1 cellular context compared by ENCODE assay signal in the genomic region with DNA sequence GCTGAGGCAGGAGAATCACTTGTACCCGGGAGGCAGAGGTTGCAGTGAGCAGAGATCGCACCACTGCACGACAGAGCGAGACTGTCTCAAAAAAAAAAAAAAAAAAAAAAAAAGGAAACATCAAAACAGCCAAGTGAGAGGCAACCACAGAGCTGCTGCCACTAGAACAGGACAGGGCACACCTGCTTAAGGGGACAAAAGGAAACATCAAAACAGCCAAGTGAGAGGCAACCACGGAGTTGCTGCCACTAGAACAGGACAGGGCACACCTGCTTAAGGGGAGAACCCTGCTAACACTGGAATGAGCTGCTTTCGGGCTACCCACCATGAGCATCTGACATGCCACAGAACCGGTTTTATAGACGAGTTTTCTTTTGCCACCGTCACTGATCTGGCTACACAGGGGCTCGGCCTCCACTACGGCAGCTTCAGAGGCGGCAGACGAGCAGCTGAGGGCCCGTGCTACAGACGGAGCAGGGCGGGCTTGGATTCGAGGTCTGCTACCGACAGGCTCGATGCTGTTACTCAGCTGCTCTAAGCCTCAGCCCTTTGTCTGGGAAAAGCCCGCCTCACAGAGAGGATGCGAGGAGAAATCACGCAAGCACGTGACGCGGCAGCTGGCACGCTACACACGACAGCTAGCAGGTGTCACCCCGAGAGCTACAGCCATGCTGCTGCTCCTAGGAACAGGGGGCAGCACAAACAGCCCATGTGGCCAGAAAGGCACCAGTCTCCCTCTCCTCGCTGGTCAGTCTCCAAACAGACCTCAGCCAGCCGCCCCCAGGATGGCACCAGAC.
TF ChIP-seq lines count a peak whose summit lies in the region.

No MANE protein-coding gene starts in this region.

TF ChIP-seq in GM12878, 131 proteins besides CTCF, POLR2A, EP300 and RAD21:
- no peak for TF ChIP-seq EED (IDR thresholded peaks at IDR 0.05; ENCODE audit: low read depth)
- no peak for TF ChIP-seq STAT1 (conservative IDR thresholded peaks at IDR 0.05)
- TF ChIP-seq, protein P1, sequence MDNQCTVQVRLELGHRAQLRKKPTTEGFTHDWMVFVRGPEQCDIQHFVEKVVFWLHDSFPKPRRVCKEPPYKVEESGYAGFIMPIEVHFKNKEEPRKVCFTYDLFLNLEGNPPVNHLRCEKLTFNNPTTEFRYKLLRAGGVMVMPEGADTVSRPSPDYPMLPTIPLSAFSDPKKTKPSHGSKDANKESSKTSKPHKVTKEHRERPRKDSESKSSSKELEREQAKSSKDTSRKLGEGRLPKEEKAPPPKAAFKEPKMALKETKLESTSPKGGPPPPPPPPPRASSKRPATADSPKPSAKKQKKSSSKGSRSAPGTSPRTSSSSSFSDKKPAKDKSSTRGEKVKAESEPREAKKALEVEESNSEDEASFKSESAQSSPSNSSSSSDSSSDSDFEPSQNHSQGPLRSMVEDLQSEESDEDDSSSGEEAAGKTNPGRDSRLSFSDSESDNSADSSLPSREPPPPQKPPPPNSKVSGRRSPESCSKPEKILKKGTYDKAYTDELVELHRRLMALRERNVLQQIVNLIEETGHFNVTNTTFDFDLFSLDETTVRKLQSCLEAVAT (IDR thresholded peaks at IDR 0.05): peak; percentile 31; the same call in 1 of the 2 replicates
- TF ChIP-seq POLR2AphosphoS2 (IDR thresholded peaks at IDR 0.05; ENCODE audit: low read depth, low read length): no peak; the same call in 1 of the 2 replicates
- no peak for TF ChIP-seq SREBF1 (IDR thresholded peaks at IDR 0.05; ENCODE audit: low read length)
- TF ChIP-seq, protein P2, sequence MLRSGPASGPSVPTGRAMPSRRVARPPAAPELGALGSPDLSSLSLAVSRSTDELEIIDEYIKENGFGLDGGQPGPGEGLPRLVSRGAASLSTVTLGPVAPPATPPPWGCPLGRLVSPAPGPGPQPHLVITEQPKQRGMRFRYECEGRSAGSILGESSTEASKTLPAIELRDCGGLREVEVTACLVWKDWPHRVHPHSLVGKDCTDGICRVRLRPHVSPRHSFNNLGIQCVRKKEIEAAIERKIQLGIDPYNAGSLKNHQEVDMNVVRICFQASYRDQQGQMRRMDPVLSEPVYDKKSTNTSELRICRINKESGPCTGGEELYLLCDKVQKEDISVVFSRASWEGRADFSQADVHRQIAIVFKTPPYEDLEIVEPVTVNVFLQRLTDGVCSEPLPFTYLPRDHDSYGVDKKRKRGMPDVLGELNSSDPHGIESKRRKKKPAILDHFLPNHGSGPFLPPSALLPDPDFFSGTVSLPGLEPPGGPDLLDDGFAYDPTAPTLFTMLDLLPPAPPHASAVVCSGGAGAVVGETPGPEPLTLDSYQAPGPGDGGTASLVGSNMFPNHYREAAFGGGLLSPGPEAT (IDR thresholded peaks at IDR 0.05; ENCODE audit: low read depth): no peak
- TF ChIP-seq JUND (IDR thresholded peaks at IDR 0.05; ENCODE audit: low read depth, low read length): no peak
- no peak for TF ChIP-seq ZNF384 (IDR thresholded peaks at IDR 0.05; ENCODE audit: borderline replicate concordance, low read depth, low read length)
- no peak for TF ChIP-seq MYC (IDR thresholded peaks at IDR 0.05; ENCODE audit: insufficient read depth, insufficient read length, insufficient replicate concordance, low read length, severe bottlenecking)
- TF ChIP-seq TCF7 (IDR thresholded peaks at IDR 0.05; ENCODE audit: borderline replicate concordance): no peak
- TF ChIP-seq NR2F1 (conservative IDR thresholded peaks at IDR 0.05): no peak
- peak; percentile 48; the same call in 1 of the 2 replicates for TF ChIP-seq POLR2AphosphoS5 (IDR thresholded peaks at IDR 0.05; ENCODE audit: low read length)
- no peak for TF ChIP-seq ZNF207 (IDR thresholded peaks at IDR 0.05; ENCODE audit: borderline replicate concordance)
- no peak for TF ChIP-seq SREBF2 (IDR thresholded peaks at IDR 0.05; ENCODE audit: low read length)
- TF ChIP-seq FOXK2 (IDR thresholded peaks at IDR 0.05): no peak
- TF ChIP-seq, protein P3, sequence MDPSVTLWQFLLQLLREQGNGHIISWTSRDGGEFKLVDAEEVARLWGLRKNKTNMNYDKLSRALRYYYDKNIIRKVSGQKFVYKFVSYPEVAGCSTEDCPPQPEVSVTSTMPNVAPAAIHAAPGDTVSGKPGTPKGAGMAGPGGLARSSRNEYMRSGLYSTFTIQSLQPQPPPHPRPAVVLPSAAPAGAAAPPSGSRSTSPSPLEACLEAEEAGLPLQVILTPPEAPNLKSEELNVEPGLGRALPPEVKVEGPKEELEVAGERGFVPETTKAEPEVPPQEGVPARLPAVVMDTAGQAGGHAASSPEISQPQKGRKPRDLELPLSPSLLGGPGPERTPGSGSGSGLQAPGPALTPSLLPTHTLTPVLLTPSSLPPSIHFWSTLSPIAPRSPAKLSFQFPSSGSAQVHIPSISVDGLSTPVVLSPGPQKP (IDR thresholded peaks at IDR 0.05; ENCODE audit: low read depth, low read length): no peak
- no peak for TF ChIP-seq BCL11A (IDR thresholded peaks at IDR 0.05; ENCODE audit: low read depth, low read length)
